In genomic region chr19:39824143-39825092, GRCh38 we compare ENCODE assay signal across 9 cellular contexts. TPM values are rescaled to one million over a fixed set of nuclear protein-coding genes. Genes with fewer than 3 reads are reported as not detected.
DNase-seq lines count a peak whose midpoint lies in the region; ATAC-seq and TF ChIP-seq lines count a peak whose summit lies in the region.
"Had no signal": no experiment of that assay in that cellular context is flagged by ENCODE, and none has a peak within 500 bp of the region (broad histone marks: within the 10 kb centered on the region; RNA-seq: fewer than 3 reads in every experiment).

No MANE protein-coding gene starts in this region.

- no peak overlapping the region for H3K4me3 Mint-ChIP-seq in CD4-positive, alpha-beta T cell
- H3K4me3 Mint-ChIP-seq in natural killer cell, result no peak overlapping the region
- no peak overlapping the region for H3K4me3 Mint-ChIP-seq in stimulated activated naive B cell treated with anti-CD40 and anti-IgM and Interleukin-4, amounts not matched to agents 10 μg/mL and 1 μg/mL and 100 μg/mL, for 72 hours
- H3K4me3 Mint-ChIP-seq: brain had no signal

- peaks cover 26% of the 10 kb centered on the region for H3K36me3 Mint-ChIP-seq in CD4-positive, alpha-beta T cell (ENCODE audit: low read depth)
- H3K36me3 Mint-ChIP-seq in natural killer cell, result no peaks in the 10 kb centered on the region
- peaks cover 28 to 46% of the 10 kb centered on the region in 2 donors for H3K36me3 Mint-ChIP-seq in stimulated activated naive B cell treated with anti-CD40 and anti-IgM and Interleukin-4, amounts not matched to agents 10 μg/mL and 1 μg/mL and 100 μg/mL, for 72 hours

- no peak for TF ChIP-seq CTCF in CD4-positive, alpha-beta T cell (IDR thresholded peaks at IDR 0.05)
- no peak for TF ChIP-seq CTCF in natural killer cell (IDR thresholded peaks at IDR 0.05)

- POLR2A ChIA-PET in CD4-positive, alpha-beta T cell (lab: Charles Lee), result interaction anchor here (0.6 to 2.4 kb wide), 3 partner anchors 9 to 179 kb away, joined by 4 to 14 read pairs (median 4); partner anchors contain the start of genes DYRK1B and PSMC4

- ATAC-seq in CD4-positive, alpha-beta T cell (ENCODE audit: poor library complexity), result peak; percentile 99
- peak; percentile 97 for ATAC-seq in GM19463 (IDR thresholded peaks at IDR 0.05; ENCODE audit: unreplicated experiment)
- peak; percentile 92 to 93 (median 93) for ATAC-seq in natural killer cell
- ATAC-seq in stimulated activated naive B cell treated with anti-CD40 and anti-IgM and Interleukin-4, amounts not matched to agents 10 μg/mL and 1 μg/mL and 100 μg/mL, for 72 hours (replicated peaks), result peak; percentile 98 to 99

- no peaks in the 10 kb centered on the region for H3K9me3 ChIP-seq in CD4-positive, alpha-beta T cell (ENCODE audit: control insufficient read depth, low read length)

- no peaks in the 10 kb centered on the region for H3K27me3 ChIP-seq in CD4-positive, alpha-beta T cell (ENCODE audit: control insufficient read depth, insufficient read depth, low read length)

- CTCF ChIA-PET in CD4-positive, alpha-beta T cell (lab: Charles Lee), result interaction anchor here (0.6 kb wide), 1 partner anchor 54 kb away, joined by 3 read pairs; no protein-coding TSS in a partner anchor

- H3K9me3 Mint-ChIP-seq in CD4-positive, alpha-beta T cell, result no peaks in the 10 kb centered on the region
- H3K9me3 Mint-ChIP-seq in natural killer cell, result no peaks in the 10 kb centered on the region
- no peaks in the 10 kb centered on the region for H3K9me3 Mint-ChIP-seq in stimulated activated naive B cell treated with anti-CD40 and anti-IgM and Interleukin-4, amounts not matched to agents 10 μg/mL and 1 μg/mL and 100 μg/mL, for 72 hours
- H3K9me3 Mint-ChIP-seq: brain had no signal

- peak; percentile 75 to 87 (median 82) for DNase-seq in CD4-positive, alpha-beta T cell
- DNase-seq in HS-5 (ENCODE audit: low read depth) (peak; percentile 16), OCI-M1 (lab: John Stamatoyannopoulos, UW) (peak; percentile 73), fibroblast of the conjunctiva (ENCODE audit: low read depth) (peak; percentile 90), natural killer cell (peak; percentile 71)
- DNase-seq in activated T-helper 1 cell treated with anti-CD3 and anti-CD28 coated beads, Interleukin-2, amount 50 U/mL, for 16 hours (ENCODE audit: low read depth in 1 of 2, low spot score in 1 of 2), result peak; percentile 67 to 73
- DNase-seq in stimulated activated naive B cell treated with anti-CD40 and anti-IgM and Interleukin-4, amounts not matched to agents 10 μg/mL and 1 μg/mL and 100 μg/mL, for 72 hours, result peak; percentile 83

- intact Hi-C loops in CD4-positive, alpha-beta T cell (cut with DNase I, micrococcal nuclease), result loop anchor here (1.0 to 10.0 kb wide), 4 partner anchors 9 to 620 kb away; partner anchors contain the start of genes MAP3K10 (in 1 of the 2), SERTAD3 (in 1 of the 2) and ZNF546 (in 1 of the 2)
- intact Hi-C loops in natural killer cell (cut with micrococcal nuclease), result loop anchor here (1.0 kb wide), 2 partner anchors 9 to 22 kb away; partner anchors contain the start of gene FBL

- H3K4me1 Mint-ChIP-seq in CD4-positive, alpha-beta T cell (ENCODE audit: low read depth), result no peaks in the 10 kb centered on the region
- H3K4me1 Mint-ChIP-seq in natural killer cell, result peaks cover 21 to 22% of the 10 kb centered on the region in 2 donors
- H3K4me1 Mint-ChIP-seq in stimulated activated naive B cell treated with anti-CD40 and anti-IgM and Interleukin-4, amounts not matched to agents 10 μg/mL and 1 μg/mL and 100 μg/mL, for 72 hours, result peaks cover 14 to 27% of the 10 kb centered on the region in 2 donors

- peak overlapping the region; percentile 55 for H3K27ac ChIP-seq in CD4-positive, alpha-beta T cell (ENCODE audit: low read depth, low read length)

- no peaks in the 10 kb centered on the region for H3K27me3 Mint-ChIP-seq in CD4-positive, alpha-beta T cell
- no peaks in the 10 kb centered on the region for H3K27me3 Mint-ChIP-seq in natural killer cell (ENCODE audit: low read depth in 2 of 2)
- H3K27me3 Mint-ChIP-seq in stimulated activated naive B cell treated with anti-CD40 and anti-IgM and Interleukin-4, amounts not matched to agents 10 μg/mL and 1 μg/mL and 100 μg/mL, for 72 hours, result no peaks in the 10 kb centered on the region
- H3K27me3 Mint-ChIP-seq: brain had no signal

- H3K27ac Mint-ChIP-seq in CD4-positive, alpha-beta T cell, result no peak overlapping the region
- H3K27ac Mint-ChIP-seq in natural killer cell, result no peak overlapping the region
- no peak overlapping the region for H3K27ac Mint-ChIP-seq in stimulated activated naive B cell treated with anti-CD40 and anti-IgM and Interleukin-4, amounts not matched to agents 10 μg/mL and 1 μg/mL and 100 μg/mL, for 72 hours
- H3K27ac Mint-ChIP-seq: brain had no signal

RNA-seq across cellular contexts. Expression of gene DYRK1B, which starts 9.5 kb away (rescaled TPM):
- total RNA-seq in CD4-positive, alpha-beta T cell, result 10 to 100 TPM; 18.9 to 19.4 TPM
- 10 to 100 TPM; 27.5 to 54.2 (median 43.8) TPM for total RNA-seq in natural killer cell

RNA-seq across cellular contexts. Expression of gene FBL, which starts 21.8 kb away (rescaled TPM):
- 100 to 1,000 TPM; 267 to 287 TPM for total RNA-seq in CD4-positive, alpha-beta T cell
- 100 to 1,000 TPM; 181 to 213 (median 201) TPM for total RNA-seq in natural killer cell

RNA-seq across cellular contexts. Expression of gene LEUTX, which starts 45.8 kb away (rescaled TPM):
- not detected for total RNA-seq in CD4-positive, alpha-beta T cell
- total RNA-seq in natural killer cell, result not detected

Comparison
In these comparisons a context has a peak if more than half of its experiments do, and no peak if none do; other contexts are left out.
1. Peak in every context shown above with its lines: DNase-seq, ATAC-seq and H3K27ac ChIP-seq.
2. DNase-seq: peak in every context shown above with its lines; median percentile 90 in fibroblast of the conjunctiva; 83 in stimulated activated naive B cell treated with anti-CD40 and anti-IgM and Interleukin-4, amounts not matched to agents 10 μg/mL and 1 μg/mL and 100 μg/mL, for 72 hours; 82 in CD4-positive, alpha-beta T cell; 73 in OCI-M1; 71 in natural killer cell; 70 in activated T-helper 1 cell treated with anti-CD3 and anti-CD28 coated beads, Interleukin-2, amount 50 U/mL, for 16 hours; 16 in HS-5.